Comparison of ENCODE assay signal across 1 cellular context in genomic region chr22:50525104-50525958, GRCh38.
TF ChIP-seq lines count a peak whose summit lies in the region.

SCO2 (minus strand) TSS chr22:50525598; CDS start chr22:50524411, 1,187 bp downstream.

TF ChIP-seq in HepG2, 621 proteins besides CTCF, POLR2A, EP300 and RAD21 (continued from another document and continues in another):
- no peak for TF ChIP-seq TRAFD1 (CRISPR knock-in tag; IDR thresholded peaks at IDR 0.05; ENCODE audit: borderline replicate concordance)
- peak; percentile 67; the same call in 1 of the 2 replicates for TF ChIP-seq ZNF589 (CRISPR knock-in tag; conservative IDR thresholded peaks at IDR 0.05)
- peak; percentile 59 for TF ChIP-seq ZBTB14 (CRISPR knock-in tag; IDR thresholded peaks at IDR 0.05)
- no peak for TF ChIP-seq CHD4 (IDR thresholded peaks at IDR 0.05; ENCODE audit: borderline replicate concordance, low read length)
- TF ChIP-seq SIX1 (CRISPR knock-in tag; IDR thresholded peaks at IDR 0.05; ENCODE audit: borderline replicate concordance), result no peak
- peak; percentile 68 for TF ChIP-seq POLR2AphosphoS5 (IDR thresholded peaks at IDR 0.05; ENCODE audit: low read depth, low read length)
- TF ChIP-seq POLR2AphosphoS2 (IDR thresholded peaks at IDR 0.05; ENCODE audit: low read depth, low read length), result no peak
- TF ChIP-seq RORA (CRISPR knock-in tag; IDR thresholded peaks at IDR 0.05), result no peak
- peak; percentile 91 for TF ChIP-seq ZNF407 (CRISPR knock-in tag; IDR thresholded peaks at IDR 0.05; ENCODE audit: not compliant biosample characterization)
- no peak; the same call in 1 of the 2 replicates for TF ChIP-seq NCOA2 (CRISPR knock-in tag; IDR thresholded peaks at IDR 0.05)
- peak; percentile 86; the same call in 1 of the 2 replicates for TF ChIP-seq ZSCAN12 (CRISPR knock-in tag; IDR thresholded peaks at IDR 0.05)
- TF ChIP-seq ZFP36L2 (CRISPR knock-in tag; IDR thresholded peaks at IDR 0.05), result no peak
- no peak for TF ChIP-seq ZBTB44 (CRISPR knock-in tag; IDR thresholded peaks at IDR 0.05)
- TF ChIP-seq ZBTB2 (CRISPR knock-in tag; IDR thresholded peaks at IDR 0.05; ENCODE audit: low read depth), result peak; percentile 81
- TF ChIP-seq ZC3H13 (CRISPR knock-in tag; IDR thresholded peaks at IDR 0.05), result peak; percentile 99
- TF ChIP-seq JARID2 (CRISPR knock-in tag; IDR thresholded peaks at IDR 0.05; ENCODE audit: insufficient replicate concordance), result no peak
- peak; percentile 66 for TF ChIP-seq ZNF547 (CRISPR knock-in tag; IDR thresholded peaks at IDR 0.05)
- TF ChIP-seq MXD3 (CRISPR knock-in tag; IDR thresholded peaks at IDR 0.05), result peak; percentile 61
- TF ChIP-seq MYC (CRISPR knock-in tag; IDR thresholded peaks at IDR 0.05; ENCODE audit: borderline replicate concordance), result peak; percentile 75; the same call in 1 of the 2 replicates
- peak; percentile 81; the same call in 1 of the 2 replicates for TF ChIP-seq ZNF710 (CRISPR knock-in tag; IDR thresholded peaks at IDR 0.05; ENCODE audit: borderline replicate concordance)
- no peak; the same call in 1 of the 2 replicates for TF ChIP-seq ZBTB43 (CRISPR knock-in tag; conservative IDR thresholded peaks at IDR 0.05)
- TF ChIP-seq ZXDC (CRISPR knock-in tag; IDR thresholded peaks at IDR 0.05), result 0 out of 2 replicates have a peak, but pooled peaks have one; percentile 48
- no peak for TF ChIP-seq FOXA1 (IDR thresholded peaks at IDR 0.05)
- peak; percentile 46; the same call in 1 of the 2 replicates for TF ChIP-seq FOXA1 (CRISPR knock-in tag; IDR thresholded peaks at IDR 0.05)
- no peak for TF ChIP-seq ZNF619 (CRISPR knock-in tag; IDR thresholded peaks at IDR 0.05)
- TF ChIP-seq GLI4 (CRISPR knock-in tag; IDR thresholded peaks at IDR 0.05; ENCODE audit: borderline replicate concordance), result 0 out of 2 replicates have a peak, but pooled peaks have one; percentile 39
- TF ChIP-seq SAP130 (CRISPR knock-in tag; IDR thresholded peaks at IDR 0.05; ENCODE audit: low read depth), result peak; percentile 83
- TF ChIP-seq KLF12 (CRISPR knock-in tag; IDR thresholded peaks at IDR 0.05; ENCODE audit: borderline replicate concordance), result no peak
- TF ChIP-seq MEIS2 (CRISPR knock-in tag; IDR thresholded peaks at IDR 0.05), result peak; percentile 20; the same call in 1 of the 2 replicates
- TF ChIP-seq ZNF34 (CRISPR knock-in tag; IDR thresholded peaks at IDR 0.05; ENCODE audit: borderline replicate concordance), result no peak
- peak; percentile 45; the same call in 1 of the 2 replicates for TF ChIP-seq ZSCAN9 (CRISPR knock-in tag; IDR thresholded peaks at IDR 0.05; ENCODE audit: borderline replicate concordance)
